Comparison of ENCODE assay signal across 10 cellular contexts in genomic region chr2:234427081-234428058, GRCh38.
A peak's percentile ranks its signal among the peaks of the same experiment; 100 is the strongest.
DNase-seq lines count a peak whose midpoint lies in the region; ATAC-seq and TF ChIP-seq lines count a peak whose summit lies in the region.
"Had no signal": no experiment of that assay in that cellular context is flagged by ENCODE, and none has a peak within 500 bp of the region (broad histone marks: within the 10 kb centered on the region; RNA-seq: fewer than 3 reads in every experiment).

No MANE protein-coding gene starts in this region.

- H3K36me3 ChIP-seq in lung (ENCODE audit: control insufficient read depth in 2 of 2, insufficient read depth in 2 of 2, low read length in 2 of 2) = no peaks in the 10 kb centered on the region

- H3K4me3 ChIP-seq in AG10803 (ENCODE audit: low read length) (no peak overlapping the region), lung (no peak overlapping the region)

- H3K27me3 ChIP-seq in lung (ENCODE audit: control insufficient read depth, insufficient read depth) = no peaks in the 10 kb centered on the region

- 39 to 48% methylated on average over 15 of the region's 15 CpGs for WGBS in lung, 2 donors

- H3K4me1 ChIP-seq in lung (ENCODE audit: control insufficient read depth in 2 of 2, insufficient read depth in 2 of 2, low read length in 2 of 2) = peaks cover 0 to 9% of the 10 kb centered on the region in 2 donors

- DNase-seq in AG10803 (ENCODE audit: low read depth) (peak; percentile 94), HT-29 (ENCODE audit: low spot score) (peak; percentile 2), amniotic stem cell (lab: John Stamatoyannopoulos, UW) (peak; percentile 43), lung (ENCODE audit: low spot score) (peak; percentile 44), NCI-H510A (lab: John Stamatoyannopoulos, UW) (no peak), nucleus accumbens (lab: John Stamatoyannopoulos, UW) (no peak)
- DNase-seq: SIG-M5, substantia nigra had no signal

- ATAC-seq in lung (ENCODE audit: insufficient read depth, low FRiP score) = peak; percentile 30
- ATAC-seq in GM19328 (IDR thresholded peaks at IDR 0.05; ENCODE audit: unreplicated experiment) = no peak
- no peak for ATAC-seq in HG03196 (IDR thresholded peaks at IDR 0.05; ENCODE audit: unreplicated experiment)

- H3K9me3 ChIP-seq in lung (ENCODE audit: control insufficient read depth in 2 of 2, insufficient read depth in 1 of 2, low read length in 1 of 2) = no peaks in the 10 kb centered on the region

- H3K27ac ChIP-seq in lung (ENCODE audit: low read depth in 1 of 2, low read length in 1 of 2) = peak overlapping the region in 1 of 2 donors; percentile 79

- no peak for TF ChIP-seq CTCF in AG10803 (conservative IDR thresholded peaks at IDR 0.05; ENCODE audit: low read length)
- TF ChIP-seq CTCF in lung (IDR thresholded peaks at IDR 0.05; ENCODE audit: control extremely low read depth, extremely low read depth) = no peak

Comparison
In these comparisons a context has a peak if more than half of its experiments do, and no peak if none do; other contexts are left out.
1. DNase-seq: peak in AG10803 (single experiment), HT-29 (single experiment), amniotic stem cell (single experiment) and lung (single experiment); none in NCI-H510A (single experiment) and nucleus accumbens (0 of 56).